In the genomic region with DNA sequence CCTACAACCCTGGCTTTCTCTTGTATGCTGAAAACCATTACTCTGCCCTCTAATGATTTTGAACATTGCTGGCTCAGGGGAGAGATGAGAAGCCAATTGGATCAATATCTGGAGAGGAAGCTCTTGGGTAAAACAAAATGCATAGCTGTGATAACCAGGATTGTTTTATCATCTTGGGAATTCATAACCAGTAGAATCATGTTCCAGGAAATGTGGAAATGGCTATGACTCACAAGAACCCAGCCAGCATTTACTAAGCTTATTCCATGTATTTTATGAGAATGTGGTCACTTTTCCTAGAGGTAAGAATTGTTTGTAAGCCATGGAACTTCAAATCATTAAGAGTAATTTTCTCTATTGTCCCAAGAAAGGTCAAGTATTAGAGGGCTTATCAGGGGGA, we compare ENCODE assay signal across 19 cellular contexts. TPM values are rescaled to one million over a fixed set of nuclear protein-coding genes. Genes with fewer than 3 reads are reported as not detected.
"Had no signal": no experiment of that assay in that cellular context is flagged by ENCODE, and none has a peak within 500 bp of the region (broad histone marks: within the 10 kb centered on the region; RNA-seq: fewer than 3 reads in every experiment).

No MANE protein-coding gene starts in this region.

- H3K9me3 ChIP-seq: mucosa of descending colon, upper lobe of right lung had no signal

- DNase-seq: activated CD4-positive, alpha-beta T cell treated with anti-CD3 and anti-CD28 coated beads, Interleukin-2, amount 50 U/mL, for 4 hours; activated CD8-positive, alpha-beta memory T cell treated with anti-CD3 and anti-CD28 coated beads, Interleukin-2, amount 10 ng/mL, durations not matched to agents 7 days and 5 days; activated naive CD4-positive, alpha-beta T cell; activated T-cell treated with anti-CD3 and anti-CD28 coated beads, Interleukin-2, amount 50 U/mL, for 24 hours; body of pancreas; dermis blood vessel endothelial cell; endodermal cell; head of caudate nucleus; left colon; mucosa of descending colon; stimulated activated CD4-positive, alpha-beta T cell treated with anti-CD3 and anti-CD28 coated beads, Interleukin-15, amount 100 ng/mL, for 24 hours; stimulated activated CD4-positive, alpha-beta T cell treated with anti-CD3 and anti-CD28 coated beads, Interleukin-4, amount 100 ng/mL, for 24 hours; upper lobe of right lung had no signal

- H3K36me3 ChIP-seq: upper lobe of right lung had no signal

- H3K27me3 Mint-ChIP-seq: activated CD8-positive, alpha-beta memory T cell treated with anti-CD3 and anti-CD28 coated beads, Interleukin-2, amount 10 ng/mL, durations not matched to agents 7 days and 5 days; activated T-cell treated with anti-CD3 and anti-CD28 coated beads, Interleukin-2, amount 50 U/mL, for 24 hours; natural killer cell treated with Interleukin-12 subunit alpha and Interleukin-12 subunit beta and Interleukin-15 and Interleukin-18, amount 100 ng/mL, for 72 hours; stimulated activated naive CD8-positive, alpha-beta T cell treated with anti-CD3 and anti-CD28 coated beads, Interleukin-15, Interleukin-2, amounts not matched to agents 100 ng/mL and 50 ng/mL, for 24 hours had no signal

- H3K4me3 ChIP-seq: body of pancreas, lung, mucosa of descending colon, upper lobe of right lung had no signal

- H3K4me1 Mint-ChIP-seq: activated CD8-positive, alpha-beta memory T cell treated with anti-CD3 and anti-CD28 coated beads, Interleukin-2, amount 10 ng/mL, durations not matched to agents 7 days and 5 days; endodermal cell had no signal

- H3K27ac Mint-ChIP-seq: activated CD8-positive, alpha-beta memory T cell treated with anti-CD3 and anti-CD28 coated beads, Interleukin-2, amount 10 ng/mL, durations not matched to agents 7 days and 5 days; activated T-cell treated with anti-CD3 and anti-CD28 coated beads, Interleukin-2, amount 50 U/mL, for 24 hours; endodermal cell; natural killer cell treated with Interleukin-12 subunit alpha and Interleukin-12 subunit beta and Interleukin-15 and Interleukin-18, amount 100 ng/mL, for 72 hours; stimulated activated naive CD8-positive, alpha-beta T cell treated with anti-CD3 and anti-CD28 coated beads, Interleukin-15, Interleukin-2, amounts not matched to agents 100 ng/mL and 50 ng/mL, for 24 hours had no signal

- H3K27ac ChIP-seq: body of pancreas, upper lobe of right lung had no signal

- H3K4me3 Mint-ChIP-seq: activated CD8-positive, alpha-beta memory T cell treated with anti-CD3 and anti-CD28 coated beads, Interleukin-2, amount 10 ng/mL, durations not matched to agents 7 days and 5 days; activated T-cell treated with anti-CD3 and anti-CD28 coated beads, Interleukin-2, amount 50 U/mL, for 24 hours; endodermal cell; natural killer cell treated with Interleukin-12 subunit alpha and Interleukin-12 subunit beta and Interleukin-15 and Interleukin-18, amount 100 ng/mL, for 72 hours; stimulated activated naive CD8-positive, alpha-beta T cell treated with anti-CD3 and anti-CD28 coated beads, Interleukin-15, Interleukin-2, amounts not matched to agents 100 ng/mL and 50 ng/mL, for 24 hours had no signal

- H3K9me3 Mint-ChIP-seq: endodermal cell had no signal

- H3K4me1 ChIP-seq: body of pancreas, upper lobe of right lung had no signal

- ATAC-seq: activated CD4-positive, CD25-positive, alpha-beta regulatory T cell treated with anti-CD3 and anti-CD28 coated beads, Interleukin-2, amount 50 U/mL, for 24 hours; activated CD8-positive, alpha-beta memory T cell treated with anti-CD3 and anti-CD28 coated beads, Interleukin-2, amount 10 ng/mL, durations not matched to agents 7 days and 5 days; body of pancreas; left colon; mucosa of descending colon; natural killer cell treated with Interleukin-12 subunit alpha and Interleukin-12 subunit beta and Interleukin-15 and Interleukin-18, amount 100 ng/mL, for 72 hours; upper lobe of right lung had no signal

- H3K36me3 Mint-ChIP-seq: activated CD8-positive, alpha-beta memory T cell treated with anti-CD3 and anti-CD28 coated beads, Interleukin-2, amount 10 ng/mL, durations not matched to agents 7 days and 5 days; natural killer cell treated with Interleukin-12 subunit alpha and Interleukin-12 subunit beta and Interleukin-15 and Interleukin-18, amount 100 ng/mL, for 72 hours had no signal

- H3K27me3 ChIP-seq: body of pancreas, upper lobe of right lung had no signal

RNA-seq across cellular contexts. Expression of gene CTNND2, which starts 51.1 kb away (rescaled TPM):
- total RNA-seq: activated CD8-positive, alpha-beta memory T cell treated with anti-CD3 and anti-CD28 coated beads, Interleukin-2, amount 10 ng/mL, durations not matched to agents 7 days and 5 days; dermis blood vessel endothelial cell; fibroblast of villous mesenchyme; natural killer cell treated with Interleukin-12 subunit alpha and Interleukin-12 subunit beta and Interleukin-15 and Interleukin-18, amount 100 ng/mL, for 72 hours; pulmonary artery endothelial cell had no signal
